Comparison of ENCODE assay signal across 1 cellular context in the genomic region with DNA sequence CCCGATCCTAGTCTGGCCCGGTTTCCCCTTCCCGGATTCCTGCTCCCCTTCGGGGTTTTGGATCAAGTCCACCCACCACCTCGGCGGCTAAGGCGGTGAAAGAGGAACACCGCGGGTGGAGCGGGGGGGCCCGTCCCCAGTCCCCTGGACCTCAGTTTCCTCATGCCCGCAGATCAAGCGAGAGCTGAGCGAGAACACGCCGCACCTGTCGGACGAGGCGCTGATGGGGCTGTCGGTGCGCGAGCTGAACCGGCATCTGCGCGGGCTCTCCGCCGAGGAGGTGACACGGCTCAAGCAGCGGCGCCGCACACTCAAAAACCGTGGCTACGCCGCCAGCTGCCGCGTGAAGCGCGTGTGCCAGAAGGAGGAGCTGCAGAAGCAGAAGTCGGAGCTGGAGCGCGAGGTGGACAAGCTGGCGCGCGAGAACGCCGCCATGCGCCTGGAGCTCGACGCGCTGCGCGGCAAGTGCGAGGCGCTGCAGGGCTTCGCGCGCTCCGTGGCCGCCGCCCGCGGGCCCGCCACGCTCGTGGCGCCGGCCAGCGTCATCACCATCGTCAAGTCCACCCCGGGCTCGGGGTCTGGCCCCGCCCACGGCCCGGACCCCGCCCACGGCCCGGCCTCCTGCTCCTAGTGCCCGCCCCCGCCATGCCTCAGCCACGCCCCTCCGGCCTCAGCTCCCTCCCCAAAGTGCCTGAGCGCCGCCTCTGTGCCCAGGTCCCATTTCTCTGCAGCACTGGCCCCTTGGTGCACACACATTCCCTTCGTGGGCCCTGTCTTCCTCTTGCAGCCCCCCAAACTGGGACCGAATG.
TF ChIP-seq lines count a peak whose summit lies in the region.

No MANE protein-coding gene starts in this region.

TF ChIP-seq in WTC11, 78 proteins besides CTCF, POLR2A, EP300 and RAD21 (continued from another document and continues in another):
- peak; percentile 66; the same call in 1 of the 2 replicates for TF ChIP-seq ZBTB43 (CRISPR knock-in tag; IDR thresholded peaks at IDR 0.05)
- TF ChIP-seq, protein P1, sequence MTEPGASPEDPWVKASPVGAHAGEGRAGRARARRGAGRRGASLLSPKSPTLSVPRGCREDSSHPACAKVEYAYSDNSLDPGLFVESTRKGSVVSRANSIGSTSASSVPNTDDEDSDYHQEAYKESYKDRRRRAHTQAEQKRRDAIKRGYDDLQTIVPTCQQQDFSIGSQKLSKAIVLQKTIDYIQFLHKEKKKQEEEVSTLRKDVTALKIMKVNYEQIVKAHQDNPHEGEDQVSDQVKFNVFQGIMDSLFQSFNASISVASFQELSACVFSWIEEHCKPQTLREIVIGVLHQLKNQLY (CRISPR knock-in tag; IDR thresholded peaks at IDR 0.05): no peak
- TF ChIP-seq ZNF396 (CRISPR knock-in tag; IDR thresholded peaks at IDR 0.05; ENCODE audit: borderline replicate concordance): no peak
- TF ChIP-seq, protein P2, sequence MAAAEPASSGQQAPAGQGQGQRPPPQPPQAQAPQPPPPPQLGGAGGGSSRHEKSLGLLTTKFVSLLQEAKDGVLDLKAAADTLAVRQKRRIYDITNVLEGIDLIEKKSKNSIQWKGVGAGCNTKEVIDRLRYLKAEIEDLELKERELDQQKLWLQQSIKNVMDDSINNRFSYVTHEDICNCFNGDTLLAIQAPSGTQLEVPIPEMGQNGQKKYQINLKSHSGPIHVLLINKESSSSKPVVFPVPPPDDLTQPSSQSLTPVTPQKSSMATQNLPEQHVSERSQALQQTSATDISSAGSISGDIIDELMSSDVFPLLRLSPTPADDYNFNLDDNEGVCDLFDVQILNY (CRISPR knock-in tag; IDR thresholded peaks at IDR 0.05): no peak
- TF ChIP-seq RELA (CRISPR knock-in tag; IDR thresholded peaks at IDR 0.05; ENCODE audit: borderline replicate concordance): peak; percentile 82; the same call in 1 of the 2 replicates
- TF ChIP-seq AFF4 (CRISPR knock-in tag; IDR thresholded peaks at IDR 0.05; ENCODE audit: borderline replicate concordance): no peak
- no peak for TF ChIP-seq PREB (CRISPR knock-in tag; IDR thresholded peaks at IDR 0.05; ENCODE audit: borderline replicate concordance)
- TF ChIP-seq MXD4 (CRISPR knock-in tag; IDR thresholded peaks at IDR 0.05; ENCODE audit: borderline replicate concordance): no peak
- TF ChIP-seq GRHL2 (CRISPR knock-in tag; IDR thresholded peaks at IDR 0.05; ENCODE audit: insufficient replicate concordance, severe bottlenecking): no peak
- no peak for TF ChIP-seq E2F1 (CRISPR knock-in tag; IDR thresholded peaks at IDR 0.05)
- TF ChIP-seq ZNF416 (CRISPR knock-in tag; IDR thresholded peaks at IDR 0.05): no peak
- TF ChIP-seq, protein P3, sequence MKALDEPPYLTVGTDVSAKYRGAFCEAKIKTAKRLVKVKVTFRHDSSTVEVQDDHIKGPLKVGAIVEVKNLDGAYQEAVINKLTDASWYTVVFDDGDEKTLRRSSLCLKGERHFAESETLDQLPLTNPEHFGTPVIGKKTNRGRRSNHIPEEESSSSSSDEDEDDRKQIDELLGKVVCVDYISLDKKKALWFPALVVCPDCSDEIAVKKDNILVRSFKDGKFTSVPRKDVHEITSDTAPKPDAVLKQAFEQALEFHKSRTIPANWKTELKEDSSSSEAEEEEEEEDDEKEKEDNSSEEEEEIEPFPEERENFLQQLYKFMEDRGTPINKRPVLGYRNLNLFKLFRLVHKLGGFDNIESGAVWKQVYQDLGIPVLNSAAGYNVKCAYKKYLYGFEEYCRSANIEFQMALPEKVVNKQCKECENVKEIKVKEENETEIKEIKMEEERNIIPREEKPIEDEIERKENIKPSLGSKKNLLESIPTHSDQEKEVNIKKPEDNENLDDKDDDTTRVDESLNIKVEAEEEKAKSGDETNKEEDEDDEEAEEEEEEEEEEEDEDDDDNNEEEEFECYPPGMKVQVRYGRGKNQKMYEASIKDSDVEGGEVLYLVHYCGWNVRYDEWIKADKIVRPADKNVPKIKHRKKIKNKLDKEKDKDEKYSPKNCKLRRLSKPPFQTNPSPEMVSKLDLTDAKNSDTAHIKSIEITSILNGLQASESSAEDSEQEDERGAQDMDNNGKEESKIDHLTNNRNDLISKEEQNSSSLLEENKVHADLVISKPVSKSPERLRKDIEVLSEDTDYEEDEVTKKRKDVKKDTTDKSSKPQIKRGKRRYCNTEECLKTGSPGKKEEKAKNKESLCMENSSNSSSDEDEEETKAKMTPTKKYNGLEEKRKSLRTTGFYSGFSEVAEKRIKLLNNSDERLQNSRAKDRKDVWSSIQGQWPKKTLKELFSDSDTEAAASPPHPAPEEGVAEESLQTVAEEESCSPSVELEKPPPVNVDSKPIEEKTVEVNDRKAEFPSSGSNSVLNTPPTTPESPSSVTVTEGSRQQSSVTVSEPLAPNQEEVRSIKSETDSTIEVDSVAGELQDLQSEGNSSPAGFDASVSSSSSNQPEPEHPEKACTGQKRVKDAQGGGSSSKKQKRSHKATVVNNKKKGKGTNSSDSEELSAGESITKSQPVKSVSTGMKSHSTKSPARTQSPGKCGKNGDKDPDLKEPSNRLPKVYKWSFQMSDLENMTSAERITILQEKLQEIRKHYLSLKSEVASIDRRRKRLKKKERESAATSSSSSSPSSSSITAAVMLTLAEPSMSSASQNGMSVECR (CRISPR knock-in tag; IDR thresholded peaks at IDR 0.05; ENCODE audit: borderline replicate concordance): 0 out of 2 replicates have a peak, but pooled peaks have one; percentile 20
- TF ChIP-seq, protein P4, sequence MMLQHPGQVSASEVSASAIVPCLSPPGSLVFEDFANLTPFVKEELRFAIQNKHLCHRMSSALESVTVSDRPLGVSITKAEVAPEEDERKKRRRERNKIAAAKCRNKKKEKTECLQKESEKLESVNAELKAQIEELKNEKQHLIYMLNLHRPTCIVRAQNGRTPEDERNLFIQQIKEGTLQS (CRISPR knock-in tag; conservative IDR thresholded peaks at IDR 0.05): 0 out of 2 replicates have a peak, but pooled peaks have one; percentile 41
- TF ChIP-seq ZSCAN18 (CRISPR knock-in tag; IDR thresholded peaks at IDR 0.05): no peak
- TF ChIP-seq FOXP4 (CRISPR knock-in tag; IDR thresholded peaks at IDR 0.05): peak; percentile 50; the same call in 1 of the 2 replicates
- no peak for TF ChIP-seq SMAD3 (CRISPR knock-in tag; IDR thresholded peaks at IDR 0.05; ENCODE audit: borderline replicate concordance)
- TF ChIP-seq TEAD1 (CRISPR knock-in tag; IDR thresholded peaks at IDR 0.05): peak; percentile 6; the same call in 1 of the 2 replicates
- TF ChIP-seq FOXK1 (CRISPR knock-in tag; IDR thresholded peaks at IDR 0.05): peak; percentile 59; the same call in 1 of the 2 replicates
- TF ChIP-seq SP1 (CRISPR knock-in tag; conservative IDR thresholded peaks at IDR 0.05): peak; percentile 63
- no peak for TF ChIP-seq ZNF263 (CRISPR knock-in tag; IDR thresholded peaks at IDR 0.05; ENCODE audit: low read depth)
- no peak for TF ChIP-seq ZNF232 (CRISPR knock-in tag; IDR thresholded peaks at IDR 0.05)
- TF ChIP-seq ZNF423 (CRISPR knock-in tag; IDR thresholded peaks at IDR 0.05): no peak
- no peak for TF ChIP-seq SMAD4 (CRISPR knock-in tag; IDR thresholded peaks at IDR 0.05)
- TF ChIP-seq MYBL2 (CRISPR knock-in tag; IDR thresholded peaks at IDR 0.05): no peak; the same call in 1 of the 2 replicates
- TF ChIP-seq, protein P5, sequence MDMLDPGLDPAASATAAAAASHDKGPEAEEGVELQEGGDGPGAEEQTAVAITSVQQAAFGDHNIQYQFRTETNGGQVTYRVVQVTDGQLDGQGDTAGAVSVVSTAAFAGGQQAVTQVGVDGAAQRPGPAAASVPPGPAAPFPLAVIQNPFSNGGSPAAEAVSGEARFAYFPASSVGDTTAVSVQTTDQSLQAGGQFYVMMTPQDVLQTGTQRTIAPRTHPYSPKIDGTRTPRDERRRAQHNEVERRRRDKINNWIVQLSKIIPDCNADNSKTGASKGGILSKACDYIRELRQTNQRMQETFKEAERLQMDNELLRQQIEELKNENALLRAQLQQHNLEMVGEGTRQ (CRISPR knock-in tag; IDR thresholded peaks at IDR 0.05): no peak
- TF ChIP-seq OVOL2 (CRISPR knock-in tag; IDR thresholded peaks at IDR 0.05; ENCODE audit: borderline replicate concordance): no peak
- TF ChIP-seq GABPB1 (CRISPR knock-in tag; IDR thresholded peaks at IDR 0.05): no peak
- no peak for TF ChIP-seq NR2C2 (CRISPR knock-in tag; IDR thresholded peaks at IDR 0.05)
- TF ChIP-seq ZNF317 (CRISPR knock-in tag; IDR thresholded peaks at IDR 0.05; ENCODE audit: borderline replicate concordance, low read depth): peak; percentile 59; the same call in 1 of the 2 replicates
- TF ChIP-seq E2F4 (CRISPR knock-in tag; IDR thresholded peaks at IDR 0.05; ENCODE audit: borderline replicate concordance, low read depth): no peak; the same call in 1 of the 2 replicates
